ENCODE assay signal across 9 cellular contexts in genomic region chr7:32670105-32670504, GRCh38.
DNase-seq lines count a peak whose midpoint lies in the region; ATAC-seq and TF ChIP-seq lines count a peak whose summit lies in the region.
"Had no signal": no experiment of that assay in that cellular context is flagged by ENCODE, and none has a peak within 500 bp of the region (broad histone marks: within the 10 kb centered on the region; RNA-seq: fewer than 3 reads in every experiment).

No MANE protein-coding gene starts in this region.

- no CpG with 5 or more reads among the region's 3 CpGs for WGBS in mesendoderm (ENCODE audit: extremely low coverage, insufficient coverage, low lambda C conversion rate)

- intact Hi-C loops in Caco-2 (cut with micrococcal nuclease; ENCODE audit: unreplicated experiment) (no loop called here), gastrocnemius medialis (cut with DNase I; ENCODE audit: low total_unique reads) (no loop called here)

- POLR2A ChIA-PET in Caco-2 (lab: Charles Lee), result no interaction called here

- H3K27me3 ChIP-seq in Caco-2 (replicated peaks; ENCODE audit: control insufficient read depth, insufficient read depth, low read length), result no peaks in the 10 kb centered on the region
- H3K27me3 ChIP-seq in mesendoderm (ENCODE audit: insufficient read depth, low read length, poor library complexity), result no peaks in the 10 kb centered on the region
- no peaks in the 10 kb centered on the region for H3K27me3 ChIP-seq in gastrocnemius medialis

- H3K9me3 Mint-ChIP-seq in Caco-2 (ENCODE audit: unreplicated experiment), result peaks cover 9% of the 10 kb centered on the region
- peaks cover 5 to 21% (median 8%) of the 10 kb centered on the region in 5 experiments for H3K9me3 Mint-ChIP-seq in brain
- H3K9me3 Mint-ChIP-seq in natural killer cell treated with Interleukin-12 subunit alpha and Interleukin-12 subunit beta and Interleukin-15 and Interleukin-18, amount 100 ng/mL, for 72 hours, result no peaks in the 10 kb centered on the region

- no peaks in the 10 kb centered on the region for H3K79me1 ChIP-seq in mesendoderm (ENCODE audit: low read length)

- H2BK5ac ChIP-seq in mesendoderm (ENCODE audit: low read length), result no peak overlapping the region

- no peak for TF ChIP-seq RAD21 in Ishikawa (IDR thresholded peaks at IDR 0.05; ENCODE audit: low read depth)

- DNase-seq in Caco-2 (peak; percentile 31 to 64), mesendoderm (peak; percentile 75), NAMALWA (ENCODE audit: low spot score) (no peak), gastrocnemius medialis (no peak)
- no peak for DNase-seq in natural killer cell treated with Interleukin-12 subunit alpha and Interleukin-12 subunit beta and Interleukin-15 and Interleukin-18, amount 100 ng/mL, for 72 hours (ENCODE audit: low spot score)
- DNase-seq: NCI-H526 treated with DMSO at 0.1 percent for 48 hours had no signal

- H3K27ac ChIP-seq in mesendoderm (ENCODE audit: low read depth, low read length), result no peak overlapping the region
- no peak overlapping the region for H3K27ac ChIP-seq in gastrocnemius medialis

- H3K36me3 Mint-ChIP-seq in Caco-2 (ENCODE audit: insufficient read depth, unreplicated experiment) (no peaks in the 10 kb centered on the region), brain (peaks cover 44% of the 10 kb centered on the region)
- H3K36me3 Mint-ChIP-seq in natural killer cell treated with Interleukin-12 subunit alpha and Interleukin-12 subunit beta and Interleukin-15 and Interleukin-18, amount 100 ng/mL, for 72 hours, result peaks cover 4% of the 10 kb centered on the region

- H3K4me1 Mint-ChIP-seq in Caco-2 (ENCODE audit: low read depth, unreplicated experiment) (peaks cover 27% of the 10 kb centered on the region), brain (peaks cover 14% of the 10 kb centered on the region)
- no peaks in the 10 kb centered on the region for H3K4me1 Mint-ChIP-seq in natural killer cell treated with Interleukin-12 subunit alpha and Interleukin-12 subunit beta and Interleukin-15 and Interleukin-18, amount 100 ng/mL, for 72 hours (ENCODE audit: low read depth in 2 of 2)

- no TSS peak for BruUV-seq in Caco-2 (replicated peaks; lab: Mats Ljungman, UMichigan)

- no peak overlapping the region for H3K56ac ChIP-seq in mesendoderm (ENCODE audit: low read length)

- no peak overlapping the region for H4K5ac ChIP-seq in mesendoderm (ENCODE audit: low read length)

- H3K27me3 Mint-ChIP-seq in Caco-2 (ENCODE audit: insufficient read depth, unreplicated experiment), result no peaks in the 10 kb centered on the region
- no peaks in the 10 kb centered on the region for H3K27me3 Mint-ChIP-seq in brain
- peaks cover 0 to 8% of the 10 kb centered on the region in 2 donors for H3K27me3 Mint-ChIP-seq in natural killer cell treated with Interleukin-12 subunit alpha and Interleukin-12 subunit beta and Interleukin-15 and Interleukin-18, amount 100 ng/mL, for 72 hours

- H3K23ac ChIP-seq in mesendoderm (ENCODE audit: low read length), result no peak overlapping the region

- no peaks in the 10 kb centered on the region for H3K79me2 ChIP-seq in mesendoderm (ENCODE audit: control insufficient read depth, insufficient read depth, low read length)

- H4K8ac ChIP-seq in mesendoderm (ENCODE audit: low read depth, low read length), result no peak overlapping the region

- peak; percentile 44; the same call in 1 of the 2 replicates for TF ChIP-seq EP300 in Ishikawa (IDR thresholded peaks at IDR 0.05; ENCODE audit: borderline replicate concordance)

- H2AK5ac ChIP-seq in mesendoderm (ENCODE audit: low read length), result no peak overlapping the region

- H3K36me3 ChIP-seq in Caco-2 (ENCODE audit: control insufficient read depth, insufficient read depth, low read length) (no peaks in the 10 kb centered on the region), mesendoderm (ENCODE audit: control insufficient read depth, insufficient read depth, low read length) (no peaks in the 10 kb centered on the region), gastrocnemius medialis (no peaks in the 10 kb centered on the region)

- no peak for ATAC-seq in GM21576 (IDR thresholded peaks at IDR 0.05; ENCODE audit: unreplicated experiment)
- ATAC-seq in natural killer cell treated with Interleukin-12 subunit alpha and Interleukin-12 subunit beta and Interleukin-15 and Interleukin-18, amount 100 ng/mL, for 72 hours, result no peak
- no peak for ATAC-seq in gastrocnemius medialis

- no peak overlapping the region for H3K18ac ChIP-seq in mesendoderm (ENCODE audit: low read length)

- H3K9ac ChIP-seq in mesendoderm (ENCODE audit: low read length), result no peak overlapping the region

- H3K27ac Mint-ChIP-seq in Caco-2 (ENCODE audit: unreplicated experiment) (no peak overlapping the region), brain (peak overlapping the region; percentile 50 to 93 (median 71))
- H3K27ac Mint-ChIP-seq in natural killer cell treated with Interleukin-12 subunit alpha and Interleukin-12 subunit beta and Interleukin-15 and Interleukin-18, amount 100 ng/mL, for 72 hours, result no peak overlapping the region

- peaks cover 13% of the 10 kb centered on the region for H3K4me1 ChIP-seq in Caco-2
- H3K4me1 ChIP-seq in mesendoderm (ENCODE audit: control insufficient read depth, low read depth, low read length), result peaks cover 2% of the 10 kb centered on the region
- peaks cover 3 to 4% of the 10 kb centered on the region in 2 donors for H3K4me1 ChIP-seq in gastrocnemius medialis

- H3K4me3 Mint-ChIP-seq in Caco-2 (ENCODE audit: unreplicated experiment) (no peak overlapping the region), brain (peak overlapping the region in 3 of 5 experiments; percentile 2 to 80 (median 34))
- H3K4me3 Mint-ChIP-seq in natural killer cell treated with Interleukin-12 subunit alpha and Interleukin-12 subunit beta and Interleukin-15 and Interleukin-18, amount 100 ng/mL, for 72 hours, result no peak overlapping the region

- no peak for TF ChIP-seq POLR2A in gastrocnemius medialis (IDR thresholded peaks at IDR 0.05)

- H2BK120ac ChIP-seq in mesendoderm (ENCODE audit: low read depth, low read length), result no peak overlapping the region

- H3K9me3 ChIP-seq in Caco-2 (no peaks in the 10 kb centered on the region), gastrocnemius medialis (no peaks in the 10 kb centered on the region)

- in situ Hi-C loops in gastrocnemius medialis (cut with MboI; ENCODE audit: low sequenced_read_pairs in 4 of 4), result no loop called here

- TF ChIP-seq CTCF in Caco-2 (IDR thresholded peaks at IDR 0.05; ENCODE audit: insufficient read depth in 1 of 2, low read depth in 1 of 2, low read length in 1 of 2, severe bottlenecking in 1 of 2, unreplicated experiment in 1 of 2) (no peak), brain (conservative IDR thresholded peaks at IDR 0.05) (no peak), gastrocnemius medialis (IDR thresholded peaks at IDR 0.05 in 4 of 5, conservative IDR thresholded peaks at IDR 0.05 in 1 of 5) (no peak)

- no peak overlapping the region for H2BK15ac ChIP-seq in mesendoderm (replicated peaks; ENCODE audit: low read depth)

- H3K4me2 ChIP-seq in mesendoderm (ENCODE audit: low read length), result no peak overlapping the region

- no peak overlapping the region for H3K4ac ChIP-seq in mesendoderm (ENCODE audit: low read depth, low read length)

- H3K4me3 ChIP-seq in Caco-2 (ENCODE audit: low read depth, low read length), result no peak overlapping the region
- no peak overlapping the region for H3K4me3 ChIP-seq in mesendoderm (ENCODE audit: low read length)
- no peak overlapping the region for H3K4me3 ChIP-seq in gastrocnemius medialis

- CTCF ChIA-PET in Caco-2 (lab: Charles Lee), result no interaction called here

TF ChIP-seq in Ishikawa, 13 proteins besides CTCF, POLR2A, EP300 and RAD21:
- no peak for TF ChIP-seq FOXM1 (IDR thresholded peaks at IDR 0.05; ENCODE audit: borderline replicate concordance, low read depth)
- 0 out of 2 replicates have a peak, but pooled peaks have one; percentile 16 for TF ChIP-seq TEAD4 (IDR thresholded peaks at IDR 0.05)

Comparison
In these comparisons a context has a peak if more than half of its experiments do, and no peak if none do; other contexts are left out.
1. DNase-seq: peak in Caco-2 (2 of 2) and mesendoderm (single experiment); none in NAMALWA (single experiment), natural killer cell treated with Interleukin-12 subunit alpha and Interleukin-12 subunit beta and Interleukin-15 and Interleukin-18, amount 100 ng/mL, for 72 hours (single experiment) and gastrocnemius medialis (0 of 2).
2. H3K27ac Mint-ChIP-seq: peak in brain (5 of 5); none in Caco-2 (single experiment) and natural killer cell treated with Interleukin-12 subunit alpha and Interleukin-12 subunit beta and Interleukin-15 and Interleukin-18, amount 100 ng/mL, for 72 hours (0 of 2).
3. H3K4me3 Mint-ChIP-seq: peak in brain (3 of 5); none in Caco-2 (single experiment) and natural killer cell treated with Interleukin-12 subunit alpha and Interleukin-12 subunit beta and Interleukin-15 and Interleukin-18, amount 100 ng/mL, for 72 hours (single experiment).